Comparison of ENCODE assay signal across 30 cellular contexts in genomic region chr1:36768486-36769178, GRCh38.
A peak's percentile ranks its signal among the peaks of the same experiment; 100 is the strongest.
DNase-seq lines count a peak whose midpoint lies in the region; ATAC-seq and TF ChIP-seq lines count a peak whose summit lies in the region.
"Had no signal": no experiment of that assay in that cellular context is flagged by ENCODE, and none has a peak within 500 bp of the region (broad histone marks: within the 10 kb centered on the region; RNA-seq: fewer than 3 reads in every experiment).

No MANE protein-coding gene starts in this region.

- TF ChIP-seq CTCF in Peyer's patch (IDR thresholded peaks at IDR 0.05) (no peak), neural cell (IDR thresholded peaks at IDR 0.05; ENCODE audit: poor library complexity, severe bottlenecking) (no peak), thyroid gland (IDR thresholded peaks at IDR 0.05) (no peak)

- H3K4me3 ChIP-seq in Peyer's patch: no peak overlapping the region
- no peak overlapping the region for H3K4me3 ChIP-seq in neural cell (ENCODE audit: low read length)
- no peak overlapping the region for H3K4me3 ChIP-seq in thyroid gland (replicated peaks in 1 of 3)
- H3K4me3 ChIP-seq: esophagus squamous epithelium, GM23248, left ventricle myocardium inferior, SK-N-MC, transverse colon had no signal

- ATAC-seq in HG03097 (IDR thresholded peaks at IDR 0.05; ENCODE audit: low FRiP score, unreplicated experiment): no peak
- ATAC-seq: activated CD4-positive, CD25-positive, alpha-beta regulatory T cell treated with anti-CD3 and anti-CD28 coated beads, Interleukin-2, amount 50 U/mL, for 24 hours; activated CD8-positive, alpha-beta memory T cell treated with anti-CD3 and anti-CD28 coated beads, Interleukin-2, amount 10 ng/mL, durations not matched to agents 7 days and 5 days; activated T-cell treated with anti-CD3 and anti-CD28 coated beads, Interleukin-2, amount 50 U/mL, for 4 hours; foreskin keratinocyte; stimulated activated effector memory CD8-positive, alpha-beta T cell treated with anti-CD3 and anti-CD28 coated beads, Interleukin-12 subunit alpha, Interleukin-12 subunit beta, amount 100 ng/mL, for 72 hours had no signal

- WGBS in thyroid gland, 2 donors: 64 to 74% methylated on average over 14 of the region's 14 CpGs

- H3K4me2 ChIP-seq in neural cell (ENCODE audit: low read length): no peak overlapping the region

- no peak for TF ChIP-seq RAD21 in neural cell (conservative IDR thresholded peaks at IDR 0.05)

- H4K20me1 ChIP-seq in neural cell (ENCODE audit: insufficient read depth): no peaks in the 10 kb centered on the region

- no peak overlapping the region for H2AFZ ChIP-seq in neural cell (ENCODE audit: low read depth, low read length)
- H2AFZ ChIP-seq: GM23248 had no signal

- H3K9ac ChIP-seq in neural cell (ENCODE audit: low read length): no peak overlapping the region
- H3K9ac ChIP-seq: GM23248 had no signal

- peak; percentile 69 for TF ChIP-seq EP300 in neural cell (conservative IDR thresholded peaks at IDR 0.05; ENCODE audit: poor library complexity, severe bottlenecking)

- H3K27me3 ChIP-seq in Peyer's patch (no peaks in the 10 kb centered on the region), neural cell (ENCODE audit: insufficient read depth, low read depth, low read length) (peaks cover 4% of the 10 kb centered on the region), thyroid gland (no peaks in the 10 kb centered on the region)

- no peaks in the 10 kb centered on the region for H3K4me1 ChIP-seq in Peyer's patch
- peaks cover 0 to 6% of the 10 kb centered on the region in 2 donors for H3K4me1 ChIP-seq in thyroid gland
- H3K4me1 ChIP-seq: esophagus squamous epithelium, foreskin keratinocyte, left ventricle myocardium inferior, transverse colon had no signal

- H3K36me3 ChIP-seq in Peyer's patch (no peaks in the 10 kb centered on the region), neural cell (ENCODE audit: insufficient read depth, low read length) (no peaks in the 10 kb centered on the region), thyroid gland (no peaks in the 10 kb centered on the region)
- H3K36me3 ChIP-seq: esophagus squamous epithelium, left ventricle myocardium inferior, transverse colon had no signal

- no peaks in the 10 kb centered on the region for H3F3A ChIP-seq in neural cell (ENCODE audit: insufficient read depth, low read length, poor library complexity, severe bottlenecking)

- no peaks in the 10 kb centered on the region for H3K9me2 ChIP-seq in neural cell (ENCODE audit: insufficient read depth, low read length)

- intact Hi-C loops in thyroid gland (cut with DNase I): no loop called here

- DNase-seq in DMS153 (lab: John Stamatoyannopoulos, UW) (peak; percentile 79), DMS153 treated with DMSO at 0.1 percent for 48 hours (lab: John Stamatoyannopoulos, UW; ENCODE audit: unreplicated experiment) (no peak), COR-L47 (lab: John Stamatoyannopoulos, UW) (peak; percentile 73), Peyer's patch (peak in 2 of 3 donors; percentile 19 to 29), thyroid gland (no peak), NCI-H774 (lab: John Stamatoyannopoulos, UW) (no peak)
- DNase-seq: 8988T; activated CD4-positive, alpha-beta T cell treated with anti-CD3 and anti-CD28 coated beads, Interleukin-2, amount 50 U/mL, for 4 hours; activated CD8-positive, alpha-beta memory T cell treated with anti-CD3 and anti-CD28 coated beads, Interleukin-2, amount 10 ng/mL, durations not matched to agents 7 days and 5 days; activated naive CD4-positive, alpha-beta T cell; activated T-cell treated with anti-CD3 and anti-CD28 coated beads, Interleukin-2, amount 50 U/mL, for 4 hours; central memory CD4-positive, alpha-beta T cell; dermis blood vessel endothelial cell; esophagus squamous epithelium; foreskin keratinocyte; GM23248; Karpas-422; left ventricle myocardium inferior; mesenchymal stem cell; NCI-H1694 treated with DMSO at 0.1 percent for 48 hours; NCI-H526 treated with DMSO at 0.1 percent for 48 hours; RPMI8226; T-helper 2 cell; transverse colon had no signal

- H3K9me3 ChIP-seq in Peyer's patch: no peaks in the 10 kb centered on the region
- no peaks in the 10 kb centered on the region for H3K9me3 ChIP-seq in neural cell (ENCODE audit: low read length)
- no peaks in the 10 kb centered on the region for H3K9me3 ChIP-seq in thyroid gland
- H3K9me3 ChIP-seq: esophagus squamous epithelium, left ventricle myocardium inferior, transverse colon had no signal

- no peak overlapping the region for H3K27ac ChIP-seq in Peyer's patch
- H3K27ac ChIP-seq in neural cell (ENCODE audit: low read length): no peak overlapping the region
- H3K27ac ChIP-seq in thyroid gland: no peak overlapping the region
- H3K27ac ChIP-seq: C4-2B, esophagus squamous epithelium, foreskin keratinocyte, GM23248, left ventricle myocardium inferior, SK-N-MC, transverse colon had no signal

- H3K79me2 ChIP-seq in neural cell (replicated peaks; ENCODE audit: insufficient read depth, low read length): no peaks in the 10 kb centered on the region

- no peak for TF ChIP-seq POLR2A in Peyer's patch (IDR thresholded peaks at IDR 0.05)
- no peak for TF ChIP-seq POLR2A in thyroid gland (IDR thresholded peaks at IDR 0.05)

TF ChIP-seq in neural cell, 6 proteins besides CTCF, POLR2A, EP300 and RAD21:
- TF ChIP-seq POLR2AphosphoS5 (IDR thresholded peaks at IDR 0.05) (peak; percentile 63), MXI1 (conservative IDR thresholded peaks at IDR 0.05; ENCODE audit: poor library complexity, severe bottlenecking) (no peak), TAF1 (IDR thresholded peaks at IDR 0.05; ENCODE audit: low read depth) (no peak), REST (IDR thresholded peaks at IDR 0.05; ENCODE audit: borderline replicate concordance) (no peak), EZH2 (IDR thresholded peaks at IDR 0.05; ENCODE audit: borderline replicate concordance, insufficient read depth, low read length, poor library complexity, severe bottlenecking) (no peak), SMC3 (conservative IDR thresholded peaks at IDR 0.05; ENCODE audit: poor library complexity) (no peak)

Comparison
In these comparisons a context has a peak if more than half of its experiments do, and no peak if none do; other contexts are left out.
1. DNase-seq: peak in DMS153 (single experiment), COR-L47 (single experiment) and Peyer's patch (2 of 3); none in DMS153 treated with DMSO at 0.1 percent for 48 hours (single experiment), thyroid gland (0 of 2) and NCI-H774 (single experiment).